ENCODE assay signal across 27 cellular contexts in the genomic region with DNA sequence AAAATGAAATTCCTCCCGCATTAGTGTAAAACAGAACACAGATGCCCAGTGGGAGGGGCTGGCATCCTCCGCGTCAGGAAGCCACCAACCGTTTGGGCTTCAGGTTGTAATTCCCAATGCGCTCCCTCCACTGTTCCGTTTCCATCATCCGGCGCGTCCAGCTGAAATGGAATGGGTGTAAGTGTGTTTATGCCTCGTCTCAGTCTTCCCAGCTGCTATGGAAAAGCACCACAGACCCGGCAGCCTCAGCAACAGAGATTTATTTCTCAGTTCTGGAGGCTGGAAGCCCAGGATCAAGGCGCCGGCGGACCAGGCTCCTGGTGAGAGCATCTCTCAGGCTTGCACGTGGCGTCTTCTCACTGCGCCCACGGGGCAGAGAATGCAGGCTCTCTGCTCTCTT. TPM values are rescaled to one million over a fixed set of nuclear protein-coding genes. Genes with fewer than 3 reads are reported as not detected.
"Had no signal": no experiment of that assay in that cellular context is flagged by ENCODE, and none has a peak within 500 bp of the region (broad histone marks: within the 10 kb centered on the region; RNA-seq: fewer than 3 reads in every experiment).

No MANE protein-coding gene starts in this region.

- H3K4me1 ChIP-seq: gastrocnemius medialis, heart left ventricle, parathyroid adenoma, psoas muscle, sigmoid colon, transverse colon, upper lobe of right lung, uterus had no signal

- H3K4me3 ChIP-seq: gastrocnemius medialis, heart left ventricle, hepatocyte, lung, psoas muscle, sigmoid colon, transverse colon, upper lobe of right lung, uterus had no signal

- H3K9me3 ChIP-seq: gastrocnemius medialis, heart left ventricle, neutrophil, psoas muscle, sigmoid colon, transverse colon, upper lobe of right lung, uterus had no signal

- H3K9ac ChIP-seq: parathyroid adenoma had no signal

- ATAC-seq: gastrocnemius medialis; heart left ventricle; left lobe of liver; psoas muscle; right cardiac atrium; stimulated activated memory B cell treated with anti-CD40 and anti-IgM and Interleukin-4, amounts not matched to agents 10 μg/mL and 1 μg/mL and 100 μg/mL, for 72 hours; upper lobe of right lung had no signal

- H3K4me2 ChIP-seq: hepatocyte had no signal

- H3K36me3 ChIP-seq: gastrocnemius medialis, heart left ventricle, neutrophil, sigmoid colon, transverse colon, upper lobe of right lung, uterus had no signal

- H2AFZ ChIP-seq: hepatocyte, parathyroid adenoma had no signal

- H3K79me2 ChIP-seq: hepatocyte, parathyroid adenoma had no signal

- H3K27ac ChIP-seq: gastrocnemius medialis, heart left ventricle, hepatocyte, neutrophil, parathyroid adenoma, psoas muscle, sigmoid colon, transverse colon, upper lobe of right lung, uterus had no signal

- H3K27me3 ChIP-seq: hepatocyte had no signal

- DNase-seq: cortex of kidney; effector CD4-positive, alpha-beta T cell; foreskin fibroblast; gastrocnemius medialis; heart left ventricle; kidney; naive thymus-derived CD4-positive, alpha-beta T cell; psoas muscle; right cardiac atrium; sigmoid colon; stimulated activated CD4-positive, alpha-beta T cell treated with anti-CD3 and anti-CD28 coated beads, Interleukin-4, amount 100 ng/mL, for 4 hours; transverse colon; upper lobe of right lung; uterus had no signal

RNA-seq across cellular contexts. Expression of a gene that starts 20.4 kb away (rescaled TPM):
- total RNA-seq: dermis microvascular lymphatic vessel endothelial cell, glomerular endothelial cell, hepatocyte, kidney, left lobe of liver, osteoblast, renal cortical epithelial cell had no signal

RNA-seq across cellular contexts. Expression of a gene that starts 23.1 kb away (rescaled TPM):
- total RNA-seq: gastrocnemius medialis; glomerular endothelial cell; heart left ventricle; hepatocyte; kidney; left lobe of liver; liver; lung; mucosa of gallbladder; naive thymus-derived CD4-positive, alpha-beta T cell; osteoblast; psoas muscle; renal cortical epithelial cell; right cardiac atrium; sigmoid colon; transverse colon; upper lobe of right lung; uterus had no signal

RNA-seq across cellular contexts. Expression of a gene that starts 59.3 kb away (rescaled TPM):
- total RNA-seq: dermis microvascular lymphatic vessel endothelial cell; gastrocnemius medialis; glomerular endothelial cell; heart left ventricle; kidney; left lobe of liver; liver; lung; mucosa of gallbladder; naive thymus-derived CD4-positive, alpha-beta T cell; osteoblast; psoas muscle; renal cortical epithelial cell; right cardiac atrium; sigmoid colon; skeletal muscle tissue; transverse colon; upper lobe of right lung; uterus had no signal
